In the genomic region with DNA sequence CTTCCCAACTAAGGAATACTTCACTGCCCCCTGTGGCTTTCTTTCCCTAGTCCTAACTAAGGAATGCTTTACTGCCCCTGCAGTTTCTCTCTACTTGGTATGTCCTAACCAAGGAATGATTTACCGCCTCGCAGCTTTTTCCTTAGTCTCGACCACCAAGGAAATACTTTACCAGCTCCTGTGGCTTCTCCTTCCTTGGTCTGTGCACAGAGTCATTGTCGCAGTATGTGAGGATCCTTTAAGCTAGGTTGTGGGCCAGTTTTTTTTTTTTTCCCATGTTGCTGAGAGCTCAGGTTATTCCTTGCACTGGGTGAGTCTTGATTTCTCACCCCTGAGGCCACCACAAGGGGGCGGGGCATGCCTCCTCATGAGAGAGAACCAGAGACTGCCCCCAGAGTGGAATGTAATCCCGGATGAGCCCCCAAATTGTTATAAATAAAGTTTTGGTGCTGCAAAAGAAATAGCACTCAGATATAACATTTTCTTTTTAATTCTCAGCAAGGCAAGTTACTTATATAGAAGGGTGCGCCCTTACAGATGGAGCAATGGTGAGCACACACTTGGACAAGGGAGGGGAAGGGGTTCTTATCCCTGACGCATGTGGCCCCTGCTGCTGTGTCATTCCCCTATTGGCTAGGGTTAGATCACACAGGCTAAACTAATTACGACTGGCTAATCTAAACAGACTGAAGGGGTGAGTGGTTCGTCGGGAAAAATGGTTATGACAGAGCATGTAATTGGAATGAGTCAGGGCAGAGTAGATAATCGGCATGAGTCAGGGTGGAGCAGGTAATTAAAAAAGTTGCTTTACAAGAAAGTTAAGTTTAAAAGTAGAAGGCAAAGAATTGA, we compare ENCODE assay signal across 9 cellular contexts. TPM values are rescaled to one million over a fixed set of nuclear protein-coding genes. Genes with fewer than 3 reads are reported as not detected.
A peak's percentile ranks its signal among the peaks of the same experiment; 100 is the strongest.
DNase-seq lines count a peak whose midpoint lies in the region; ATAC-seq and TF ChIP-seq lines count a peak whose summit lies in the region.
"Had no signal": no experiment of that assay in that cellular context is flagged by ENCODE, and none has a peak within 500 bp of the region (broad histone marks: within the 10 kb centered on the region; RNA-seq: fewer than 3 reads in every experiment).

No MANE protein-coding gene starts in this region.

- intact Hi-C loops in colonic mucosa (cut with DNase I) = no loop called here

- H3K36me3 ChIP-seq in colonic mucosa = no peaks in the 10 kb centered on the region

- no peaks in the 10 kb centered on the region for H3K27me3 Mint-ChIP-seq in activated T-cell treated with anti-CD3 and anti-CD28 coated beads, Interleukin-2, amount 50 U/mL, for 72 hours (ENCODE audit: low read depth)
- peaks cover 3% of the 10 kb centered on the region for H3K27me3 Mint-ChIP-seq in type B pancreatic cell

- H3K4me3 Mint-ChIP-seq in activated T-cell treated with anti-CD3 and anti-CD28 coated beads, Interleukin-2, amount 50 U/mL, for 72 hours = no peak overlapping the region
- no peak overlapping the region for H3K4me3 Mint-ChIP-seq in type B pancreatic cell

- H3K4me1 Mint-ChIP-seq in activated T-cell treated with anti-CD3 and anti-CD28 coated beads, Interleukin-2, amount 50 U/mL, for 72 hours (ENCODE audit: low read depth) = no peaks in the 10 kb centered on the region
- no peaks in the 10 kb centered on the region for H3K4me1 Mint-ChIP-seq in type B pancreatic cell (ENCODE audit: unreplicated experiment)

- no peak overlapping the region for H3K27ac Mint-ChIP-seq in activated T-cell treated with anti-CD3 and anti-CD28 coated beads, Interleukin-2, amount 50 U/mL, for 72 hours
- no peak overlapping the region for H3K27ac Mint-ChIP-seq in type B pancreatic cell

- H3K36me3 Mint-ChIP-seq in activated T-cell treated with anti-CD3 and anti-CD28 coated beads, Interleukin-2, amount 50 U/mL, for 72 hours (ENCODE audit: insufficient read depth in 2 of 2) = peaks cover 5 to 16% of the 10 kb centered on the region in 2 donors
- no peaks in the 10 kb centered on the region for H3K36me3 Mint-ChIP-seq in type B pancreatic cell

- H3K4me1 ChIP-seq in colonic mucosa = no peaks in the 10 kb centered on the region

- no peak overlapping the region for H3K9ac ChIP-seq in colonic mucosa (ENCODE audit: low read depth in 2 of 2, low read length in 2 of 2)

- H3K9me3 Mint-ChIP-seq in activated T-cell treated with anti-CD3 and anti-CD28 coated beads, Interleukin-2, amount 50 U/mL, for 72 hours = peaks cover 12 to 15% of the 10 kb centered on the region in 2 donors
- H3K9me3 Mint-ChIP-seq in type B pancreatic cell = no peaks in the 10 kb centered on the region

- H3K27me3 ChIP-seq in colonic mucosa = no peaks in the 10 kb centered on the region

- no peak overlapping the region for H3K4me3 ChIP-seq in colonic mucosa

- DNase-seq in activated T-cell treated with anti-CD3 and anti-CD28 coated beads, Interleukin-2, amount 50 U/mL, for 72 hours = peak; percentile 10 to 13
- DNase-seq in activated T-cell treated with anti-CD3 and anti-CD28 coated beads for 4 hours (no peak), NCI-H69 (lab: John Stamatoyannopoulos, UW) (peak; percentile 6), colonic mucosa (peak; percentile 23), type B pancreatic cell (ENCODE audit: extremely low spot score, unreplicated experiment) (no peak), NCI-H774 (lab: John Stamatoyannopoulos, UW) (no peak), GOT3 (lab: John Stamatoyannopoulos, UW) (no peak)
- DNase-seq: DMS79 had no signal

- ATAC-seq in activated T-cell treated with anti-CD3 and anti-CD28 coated beads, Interleukin-2, amount 50 U/mL, for 72 hours (replicated peaks in 1 of 2) = no peak
- ATAC-seq in HG03108 (IDR thresholded peaks at IDR 0.05; ENCODE audit: unreplicated experiment) = no peak

- TF ChIP-seq CTCF in colonic mucosa (IDR thresholded peaks at IDR 0.05) = no peak
- TF ChIP-seq CTCF in type B pancreatic cell (conservative IDR thresholded peaks at IDR 0.05) = peak; percentile 75

- no peaks in the 10 kb centered on the region for H3K9me3 ChIP-seq in colonic mucosa

- no peak overlapping the region for H3K27ac ChIP-seq in colonic mucosa

RNA-seq across cellular contexts. Expression of a gene that starts 27.0 kb away (rescaled TPM):
- 100 to 1,000 TPM in 1 of 2 donors, 10 to 100 TPM in 1; 97.1 to 106 TPM for total RNA-seq in activated T-cell treated with anti-CD3 and anti-CD28 coated beads, Interleukin-2, amount 50 U/mL, for 72 hours
- total RNA-seq in colonic mucosa = 100 to 1,000 TPM; 183 to 192 TPM
- 129 and 171 TPM in 2 replicates for total RNA-seq in type B pancreatic cell (ENCODE audit: low replicate concordance)

RNA-seq across cellular contexts. Expression of a gene that starts 58.9 kb away (rescaled TPM):
- total RNA-seq in activated T-cell treated with anti-CD3 and anti-CD28 coated beads, Interleukin-2, amount 50 U/mL, for 72 hours = 1 to 10 TPM in 1 of 2 donors, under 1 TPM in 1; 0.74 to 1.8 TPM
- total RNA-seq in colonic mucosa (10 to 100 TPM; 37.6 to 48.5 TPM), type B pancreatic cell (ENCODE audit: low replicate concordance) (10.4 and 14.0 TPM in 2 replicates)

Comparison
In these comparisons a context has a peak if more than half of its experiments do, and no peak if none do; other contexts are left out.
1. DNase-seq: peak in activated T-cell treated with anti-CD3 and anti-CD28 coated beads, Interleukin-2, amount 50 U/mL, for 72 hours (2 of 2), NCI-H69 (single experiment) and colonic mucosa (single experiment); none in activated T-cell treated with anti-CD3 and anti-CD28 coated beads for 4 hours (single experiment), type B pancreatic cell (single experiment), NCI-H774 (single experiment) and GOT3 (single experiment).